In the genomic region with DNA sequence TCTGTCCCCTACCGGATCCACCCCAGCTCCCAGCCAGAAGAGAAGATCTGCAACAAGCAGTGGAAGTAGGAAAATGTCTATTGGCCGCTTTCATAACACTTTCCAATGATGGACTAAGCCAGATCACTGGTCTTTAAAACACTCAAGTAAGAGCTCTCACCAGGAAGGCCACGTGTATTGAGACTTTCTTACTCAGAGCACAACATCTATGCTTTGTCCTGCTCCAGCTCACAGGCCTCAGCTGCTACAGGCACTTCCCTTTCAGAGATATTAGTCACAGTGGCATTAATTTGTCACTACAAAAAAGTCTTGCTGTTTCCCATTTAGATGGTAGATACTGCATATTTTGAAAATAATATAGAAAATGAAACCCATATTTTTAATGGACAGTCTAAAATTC, we compare ENCODE assay signal across 11 cellular contexts.
DNase-seq lines count a peak whose midpoint lies in the region; ATAC-seq lines count a peak whose summit lies in the region.
"Had no signal": no experiment of that assay in that cellular context is flagged by ENCODE, and none has a peak within 500 bp of the region (broad histone marks: within the 10 kb centered on the region; RNA-seq: fewer than 3 reads in every experiment).

No MANE protein-coding gene starts in this region.

- H2BK12ac ChIP-seq in trophoblast cell (ENCODE audit: low read length), result no peak overlapping the region

- H3K4me3 ChIP-seq in GM23248, result no peak overlapping the region
- no peak overlapping the region for H3K4me3 ChIP-seq in trophoblast cell (ENCODE audit: low read depth, low read length)
- H3K4me3 ChIP-seq: upper lobe of left lung had no signal

- intact Hi-C loops in head of caudate nucleus (cut with DNase I), result no loop called here

- no peak overlapping the region for H2BK5ac ChIP-seq in trophoblast cell (ENCODE audit: low read depth, low read length, poor library complexity)

- H3K79me1 ChIP-seq in trophoblast cell (ENCODE audit: low read length), result no peaks in the 10 kb centered on the region

- no peak overlapping the region for H3K4me2 ChIP-seq in GM23248 (ENCODE audit: unreplicated experiment)
- H3K4me2 ChIP-seq in trophoblast cell (ENCODE audit: low read length), result no peak overlapping the region

- WGBS in GM23248 (ENCODE audit: low coverage in 1 of 2, low lambda C conversion rate in 2 of 2, missing lambda C conversion rate in 2 of 2), 2 experiments, result 72 to 73% methylated on average over 3 of the region's 3 CpGs
- no CpG with 5 or more reads among the region's 3 CpGs for WGBS in trophoblast cell (ENCODE audit: extremely low coverage, insufficient coverage, insufficient read length)

- H3K9me3 ChIP-seq in GM23248 (ENCODE audit: low read depth), result no peaks in the 10 kb centered on the region
- no peaks in the 10 kb centered on the region for H3K9me3 ChIP-seq in trophoblast cell (ENCODE audit: insufficient read depth, low read depth, low read length)
- H3K9me3 ChIP-seq: upper lobe of left lung had no signal

- H2AFZ ChIP-seq in GM23248 (no peak overlapping the region), trophoblast cell (ENCODE audit: insufficient read depth, low read length, poor library complexity) (no peak overlapping the region)

- H3K4me1 ChIP-seq in GM23248 (ENCODE audit: insufficient read depth) (no peaks in the 10 kb centered on the region), trophoblast cell (ENCODE audit: control insufficient read depth in 1 of 2, insufficient read depth in 2 of 2, low read length in 2 of 2) (no peaks in the 10 kb centered on the region)
- H3K4me1 ChIP-seq: upper lobe of left lung had no signal

- no peak overlapping the region for H4K91ac ChIP-seq in trophoblast cell (ENCODE audit: low read depth, low read length)

- no peak overlapping the region for H2AK5ac ChIP-seq in trophoblast cell (ENCODE audit: low read length)

- H3K27ac ChIP-seq in GM23248, result no peak overlapping the region
- no peak overlapping the region for H3K27ac ChIP-seq in trophoblast cell (ENCODE audit: low read depth, low read length)
- H3K27ac ChIP-seq: upper lobe of left lung had no signal

- H3K9me2 ChIP-seq in GM23248 (ENCODE audit: insufficient read depth), result no peaks in the 10 kb centered on the region

- no peak overlapping the region for H4K12ac ChIP-seq in trophoblast cell (ENCODE audit: low read depth, low read length)

- peak; percentile 55 for DNase-seq in GM23248
- peak; percentile 32 for DNase-seq in HT-29 (ENCODE audit: low spot score)
- DNase-seq in lung microvascular endothelial cell (ENCODE audit: low read depth in 2 of 2), result peak; percentile 48 to 88
- DNase-seq in NCI-H2196 (lab: John Stamatoyannopoulos, UW; ENCODE audit: unreplicated experiment), result no peak
- DNase-seq in trophoblast cell, result no peak
- no peak for DNase-seq in stimulated activated CD4-positive, alpha-beta T cell treated with anti-CD3 and anti-CD28 coated beads, Interleukin-4, amount 100 ng/mL, for 1 hour
- no peak for DNase-seq in head of caudate nucleus
- DNase-seq: activated CD8-positive, alpha-beta memory T cell treated with anti-CD3 and anti-CD28 coated beads, Interleukin-2, amount 50 U/mL, for 4 hours; NCI-H345 had no signal

- H3K9ac ChIP-seq in GM23248 (no peak overlapping the region), trophoblast cell (ENCODE audit: low read length) (no peak overlapping the region)

- no peak overlapping the region for H3K18ac ChIP-seq in trophoblast cell (ENCODE audit: low read length)

- H3K23ac ChIP-seq in trophoblast cell (ENCODE audit: low read length), result no peak overlapping the region

- no peak overlapping the region for H4K8ac ChIP-seq in trophoblast cell (ENCODE audit: low read depth, low read length)

- no peaks in the 10 kb centered on the region for H3K79me2 ChIP-seq in GM23248 (ENCODE audit: insufficient read depth)
- H3K79me2 ChIP-seq in trophoblast cell (ENCODE audit: control insufficient read depth, insufficient read depth, low read length, poor library complexity), result no peaks in the 10 kb centered on the region

- no peak overlapping the region for H2BK120ac ChIP-seq in trophoblast cell (ENCODE audit: insufficient read depth, low read length, poor library complexity)

- H4K20me1 ChIP-seq in GM23248 (ENCODE audit: insufficient read depth), result no peaks in the 10 kb centered on the region

- no peak overlapping the region for H3K4ac ChIP-seq in trophoblast cell (ENCODE audit: low read depth, low read length)

- H3K36me3 ChIP-seq in GM23248 (ENCODE audit: low read depth) (no peaks in the 10 kb centered on the region), trophoblast cell (ENCODE audit: control insufficient read depth in 1 of 2, insufficient read depth in 2 of 2, low read length in 2 of 2) (no peaks in the 10 kb centered on the region)
- H3K36me3 ChIP-seq: upper lobe of left lung had no signal

- H3F3A ChIP-seq in GM23248 (ENCODE audit: insufficient read depth), result no peaks in the 10 kb centered on the region

- no peak overlapping the region for H3K14ac ChIP-seq in trophoblast cell (ENCODE audit: low read length)

- H3K27me3 ChIP-seq in GM23248 (replicated peaks; ENCODE audit: insufficient read depth) (no peaks in the 10 kb centered on the region), trophoblast cell (ENCODE audit: insufficient read depth, low read length) (no peaks in the 10 kb centered on the region)
- H3K27me3 ChIP-seq: upper lobe of left lung had no signal

- peak; percentile 90 for ATAC-seq in GM18861 (IDR thresholded peaks at IDR 0.05; ENCODE audit: unreplicated experiment)

- in situ Hi-C loops in GM23248 (cut with MboI), result no loop called here

Comparison
In these comparisons a context has a peak if more than half of its experiments do, and no peak if none do; other contexts are left out.
1. DNase-seq: peak in GM23248 (single experiment), HT-29 (single experiment) and lung microvascular endothelial cell (2 of 2); none in NCI-H2196 (single experiment), trophoblast cell (0 of 2), stimulated activated CD4-positive, alpha-beta T cell treated with anti-CD3 and anti-CD28 coated beads, Interleukin-4, amount 100 ng/mL, for 1 hour (single experiment) and head of caudate nucleus (0 of 42).